Comparison of ENCODE assay signal across 5 cellular contexts in the genomic region with DNA sequence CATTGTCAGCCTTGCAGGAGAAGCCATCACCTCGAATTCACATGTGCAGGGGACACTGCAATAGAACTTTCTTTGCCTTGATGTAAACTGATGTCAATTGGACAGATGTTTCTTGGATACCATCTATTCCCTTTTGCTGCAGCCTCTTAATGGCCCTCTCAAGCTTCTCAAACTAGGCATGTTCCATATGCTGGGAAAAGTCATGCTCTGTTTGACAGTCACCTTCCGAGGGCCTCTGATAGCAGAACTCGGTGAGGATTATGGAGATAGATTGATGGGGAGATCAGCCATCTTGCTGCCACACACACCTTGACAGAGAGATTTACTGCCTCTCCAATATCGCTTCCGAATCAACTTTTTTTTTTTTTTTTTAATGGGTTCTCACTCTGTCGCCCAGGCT.
"Had no signal": no experiment of that assay in that cellular context is flagged by ENCODE, and none has a peak within 500 bp of the region (broad histone marks: within the 10 kb centered on the region; RNA-seq: fewer than 3 reads in every experiment).

No MANE protein-coding gene starts in this region.

- H3K9me3 ChIP-seq: HAP-1 had no signal

- H3K4me3 Mint-ChIP-seq: IgD-negative memory B cell had no signal

- H3K4me3 ChIP-seq: GM23248, HAP-1 had no signal

- H3K27ac ChIP-seq: GM23248 had no signal

- H3K36me3 ChIP-seq: HAP-1 had no signal

- DNase-seq: GM23248, GOT3, H7 had no signal

- H3K4me1 Mint-ChIP-seq: IgD-negative memory B cell had no signal
